2 cellular contexts compared by ENCODE assay signal in genomic region chr12:130337476-130338303, GRCh38.
TF ChIP-seq lines count a peak whose summit lies in the region.

Gene PIWIL1, plus strand, starts transcription at chr12:130337887. Its CDS starts 4,705 bp downstream, at chr12:130342592.

TF ChIP-seq in GM12891, 5 proteins besides CTCF, POLR2A, EP300 and RAD21 (continued from another document):
- TF ChIP-seq POLR2AphosphoS5 (IDR thresholded peaks at IDR 0.05; ENCODE audit: low read depth, low read length) = no peak
TF ChIP-seq in GM12891: peak in this region for 0.

TF ChIP-seq in K562, 482 proteins besides CTCF, POLR2A, EP300 and RAD21:
- TF ChIP-seq, protein P1, sequence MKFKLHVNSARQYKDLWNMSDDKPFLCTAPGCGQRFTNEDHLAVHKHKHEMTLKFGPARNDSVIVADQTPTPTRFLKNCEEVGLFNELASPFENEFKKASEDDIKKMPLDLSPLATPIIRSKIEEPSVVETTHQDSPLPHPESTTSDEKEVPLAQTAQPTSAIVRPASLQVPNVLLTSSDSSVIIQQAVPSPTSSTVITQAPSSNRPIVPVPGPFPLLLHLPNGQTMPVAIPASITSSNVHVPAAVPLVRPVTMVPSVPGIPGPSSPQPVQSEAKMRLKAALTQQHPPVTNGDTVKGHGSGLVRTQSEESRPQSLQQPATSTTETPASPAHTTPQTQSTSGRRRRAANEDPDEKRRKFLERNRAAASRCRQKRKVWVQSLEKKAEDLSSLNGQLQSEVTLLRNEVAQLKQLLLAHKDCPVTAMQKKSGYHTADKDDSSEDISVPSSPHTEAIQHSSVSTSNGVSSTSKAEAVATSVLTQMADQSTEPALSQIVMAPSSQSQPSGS (CRISPR knock-in tag; IDR thresholded peaks at IDR 0.05) = no peak
- TF ChIP-seq BCLAF1 (IDR thresholded peaks at IDR 0.05; ENCODE audit: borderline replicate concordance in 1 of 2, control insufficient read depth in 1 of 2, low read depth in 2 of 2, low read length in 1 of 2) (no peak), SMARCA4 (IDR thresholded peaks at IDR 0.05) (no peak), PRMT5 (CRISPR knock-in tag; IDR thresholded peaks at IDR 0.05) (no peak), ZEB2 (IDR thresholded peaks at IDR 0.05) (no peak), ZNF586 (CRISPR knock-in tag; conservative IDR thresholded peaks at IDR 0.05) (no peak), ZBTB26 (CRISPR knock-in tag; IDR thresholded peaks at IDR 0.05) (no peak)
TF ChIP-seq in K562: peak in this region for 0.
